ENCODE assay signal across 8 cellular contexts in the genomic region with DNA sequence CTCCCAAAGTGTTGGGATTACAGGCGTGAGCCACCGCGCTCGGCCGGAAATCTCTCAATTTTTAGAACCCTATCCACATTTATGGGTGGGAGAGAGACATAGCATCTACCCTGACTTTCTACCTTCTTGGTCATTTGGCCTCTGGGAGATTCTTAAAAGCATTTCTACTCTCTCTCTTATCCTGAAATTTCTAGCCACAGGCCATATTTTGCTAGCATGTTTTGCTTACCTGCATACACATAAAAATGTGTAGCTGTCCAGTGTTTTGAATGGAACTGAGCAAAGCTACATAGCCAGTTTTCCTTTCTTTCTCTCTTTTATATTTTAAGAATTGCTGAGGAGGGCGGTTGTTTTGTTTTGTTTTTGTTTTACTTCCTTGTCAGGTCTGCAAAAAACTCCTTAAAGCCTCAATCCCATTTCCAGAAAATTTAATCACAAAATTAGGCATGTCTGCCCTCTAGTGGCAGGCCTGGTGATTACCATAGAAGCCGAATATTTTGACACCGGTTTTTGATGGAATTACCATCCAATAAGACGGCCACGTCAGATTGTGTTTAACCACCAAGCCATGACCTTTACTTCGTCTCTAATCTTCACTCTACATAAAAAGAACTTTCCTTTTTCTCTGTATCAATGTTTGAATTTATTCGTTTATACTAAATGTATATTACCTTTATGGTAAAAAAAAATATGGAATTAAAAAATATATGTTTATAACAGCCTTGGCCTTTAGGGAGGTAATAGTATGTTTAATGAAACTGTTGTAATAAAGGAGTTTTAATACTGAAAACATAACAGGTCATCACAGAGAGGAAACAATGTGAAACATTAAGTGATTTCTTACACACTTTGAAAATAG. TPM values are rescaled to one million over a fixed set of nuclear protein-coding genes. Genes with fewer than 3 reads are reported as not detected.
DNase-seq lines count a peak whose midpoint lies in the region; ATAC-seq, FAIRE-seq and TF ChIP-seq lines count a peak whose summit lies in the region.

No MANE protein-coding gene starts in this region.

- DNase-seq in GM12864 (ENCODE audit: low read depth) (no peak), M059J (ENCODE audit: low read depth) (peak; percentile 54), T-helper 17 cell (peak; percentile 13 to 29 (median 14)), cardiac fibroblast (ENCODE audit: low read depth in 2 of 2) (peak; percentile 70 to 76), keratinocyte (ENCODE audit: low read depth, low spot score) (no peak)
- peak; percentile 48 for DNase-seq in stimulated activated CD4-positive, alpha-beta T cell treated with anti-CD3 and anti-CD28 coated beads, Interleukin-4, amount 100 ng/mL, for 24 hours

- no peaks in the 10 kb centered on the region for H3K9me1 ChIP-seq in keratinocyte (ENCODE audit: control insufficient read depth, extremely low read depth, insufficient read depth, low read length)

- H3K79me2 ChIP-seq in keratinocyte (ENCODE audit: control insufficient read depth, insufficient read depth, low read length), result no peaks in the 10 kb centered on the region

- no peak overlapping the region for H3K4me3 Mint-ChIP-seq in T-helper 17 cell

- no peak overlapping the region for H3K4me2 ChIP-seq in keratinocyte (ENCODE audit: control insufficient read depth, extremely low read depth, insufficient read depth, low read depth, low read length)

- H2AFZ ChIP-seq in keratinocyte (ENCODE audit: control insufficient read depth, low read length), result no peak overlapping the region

- no peak overlapping the region for H3K9ac ChIP-seq in keratinocyte (ENCODE audit: control insufficient read depth, extremely low read depth, insufficient read depth, low read length)

- no peak overlapping the region for H3K4me3 ChIP-seq in GM12864 (ENCODE audit: low read depth, low read length)
- no peak overlapping the region for H3K4me3 ChIP-seq in cardiac fibroblast (replicated peaks in 1 of 2; ENCODE audit: low read depth in 2 of 2, low read length in 2 of 2)
- no peak overlapping the region for H3K4me3 ChIP-seq in keratinocyte (ENCODE audit: control insufficient read depth in 2 of 3, extremely low read depth in 1 of 3, insufficient read depth in 2 of 3, low read depth in 1 of 3, low read length in 3 of 3)

- peak; percentile 98 for FAIRE-seq in A204.1 (lab: Jason Lieb, UNC)
- no peak for FAIRE-seq in keratinocyte (lab: Jason Lieb, UNC)

- H3K36me3 ChIP-seq in keratinocyte (ENCODE audit: control insufficient read depth in 2 of 2, extremely low read depth in 1 of 2, insufficient read depth in 2 of 2, low read length in 2 of 2), result no peaks in the 10 kb centered on the region

- ATAC-seq in T-helper 17 cell, result peak; percentile 50
- no peak for ATAC-seq in HG03442 (IDR thresholded peaks at IDR 0.05; ENCODE audit: unreplicated experiment)

- no peaks in the 10 kb centered on the region for H4K20me1 ChIP-seq in keratinocyte (ENCODE audit: control insufficient read depth, extremely low read depth, insufficient read depth, low read length)

- peaks cover 3% of the 10 kb centered on the region for H3K4me1 ChIP-seq in keratinocyte (ENCODE audit: control insufficient read depth, extremely low read depth, insufficient read depth, low read length)

- H3K27me3 ChIP-seq in keratinocyte (ENCODE audit: control insufficient read depth, extremely low read depth, insufficient read depth, low read length), result no peaks in the 10 kb centered on the region

- peaks cover 26% of the 10 kb centered on the region for H3K27me3 Mint-ChIP-seq in T-helper 17 cell

- no peak overlapping the region for H3K27ac ChIP-seq in keratinocyte (ENCODE audit: control insufficient read depth, insufficient read depth, low read length)

- no peak overlapping the region for H3K27ac Mint-ChIP-seq in T-helper 17 cell

- no peaks in the 10 kb centered on the region for H3K36me3 Mint-ChIP-seq in T-helper 17 cell (ENCODE audit: low read depth)

- TF ChIP-seq CTCF in GM12864 (IDR thresholded peaks at IDR 0.05; ENCODE audit: low read depth, low read length, missing control alignments) (peak; percentile 70), cardiac fibroblast (IDR thresholded peaks at IDR 0.05; ENCODE audit: low read depth, low read length) (peak; percentile 69), keratinocyte (optimal IDR thresholded peaks at IDR 0.05 in 1 of 3, IDR thresholded peaks at IDR 0.05 in 1 of 3, conservative IDR thresholded peaks at IDR 0.05 in 1 of 3; ENCODE audit: extremely low read depth in 1 of 3, insufficient read depth in 2 of 3, low read length in 3 of 3) (peak; percentile 50 to 80 (median 66))

- dilution Hi-C loops in keratinocyte (cut with MboI; ENCODE audit: extremely low pct_ligation_motif_present, low sequenced_read_pairs), result no loop called here

- no peaks in the 10 kb centered on the region for H3K9me3 ChIP-seq in T-helper 17 cell (ENCODE audit: control insufficient read depth, low read length, poor library complexity, severe bottlenecking)
- no peaks in the 10 kb centered on the region for H3K9me3 ChIP-seq in keratinocyte (ENCODE audit: control insufficient read depth, low read depth, low read length)

- peaks cover 6% of the 10 kb centered on the region for H3K4me1 Mint-ChIP-seq in T-helper 17 cell

RNA-seq across cellular contexts. Expression of a gene that starts 34.4 kb away (rescaled TPM):
- 0.49 TPM in 1 of 2 replicates, not detected in the other for total RNA-seq in M059J (2014; rRNA removed; shearing (Covaris generic))
- total RNA-seq in T-helper 17 cell, result not detected
- not detected in 3 replicates for polyA plus RNA-seq in keratinocyte
- polyA plus RNA-seq in keratinocyte (2011; ENCODE audit: low read depth), result not detected
- polyA plus RNA-seq in keratinocyte (2011; cell fraction: cytosol; rRNA removed), result not detected in 2 replicates
- polyA plus RNA-seq in keratinocyte (2011; cell fraction: nucleus; rRNA removed), result not detected in 2 replicates
- not detected in 2 replicates for polyA plus RNA-seq in keratinocyte (2012; ENCODE audit: low replicate concordance)
- not detected in 3 replicates for polyA minus RNA-seq in keratinocyte
- polyA minus RNA-seq in keratinocyte (2011; cell fraction: cytosol; rRNA and poly(A)+ RNA removed), result not detected
- polyA minus RNA-seq in keratinocyte (2011; cell fraction: nucleus; rRNA and poly(A)+ RNA removed), result not detected in 2 replicates

Comparison
In these comparisons a context has a peak if more than half of its experiments do, and no peak if none do; other contexts are left out.
1. DNase-seq: peak in M059J (single experiment), T-helper 17 cell (3 of 3), cardiac fibroblast (2 of 2) and stimulated activated CD4-positive, alpha-beta T cell treated with anti-CD3 and anti-CD28 coated beads, Interleukin-4, amount 100 ng/mL, for 24 hours (single experiment); none in GM12864 (single experiment) and keratinocyte (single experiment).
2. Peak in every context shown above with its lines, with median percentiles within 50 percentile points of each other: CTCF ChIP-seq.